19 cellular contexts compared by ENCODE assay signal in genomic region chr1:41315867-41316266, GRCh38. TPM values are rescaled to one million over a fixed set of nuclear protein-coding genes. Genes with fewer than 3 reads are reported as not detected.
DNase-seq lines count a peak whose midpoint lies in the region; ATAC-seq, FAIRE-seq and TF ChIP-seq lines count a peak whose summit lies in the region.
"Had no signal": no experiment of that assay in that cellular context is flagged by ENCODE, and none has a peak within 500 bp of the region (broad histone marks: within the 10 kb centered on the region; RNA-seq: fewer than 3 reads in every experiment).

No MANE protein-coding gene starts in this region.

- peaks cover 13% of the 10 kb centered on the region for H3F3A ChIP-seq in smooth muscle cell (ENCODE audit: low read depth)

- no peak overlapping the region for H3K4me3 Mint-ChIP-seq in activated CD4-positive, alpha-beta T cell treated with anti-CD3 and anti-CD28 coated beads, Interleukin-2, amount 10 ng/mL, durations not matched to agents 24 days and 14 days
- H3K4me3 Mint-ChIP-seq: B cell had no signal

- POLR2A ChIA-PET in endothelial cell of umbilical vein (lab: Charles Lee): no interaction called here

- H3K4me1 Mint-ChIP-seq in activated CD4-positive, alpha-beta T cell treated with anti-CD3 and anti-CD28 coated beads, Interleukin-2, amount 10 ng/mL, durations not matched to agents 24 days and 14 days: peaks cover 1% of the 10 kb centered on the region
- H3K4me1 Mint-ChIP-seq: B cell had no signal

- H3K27me3 Mint-ChIP-seq in activated CD4-positive, alpha-beta T cell treated with anti-CD3 and anti-CD28 coated beads, Interleukin-2, amount 10 ng/mL, durations not matched to agents 24 days and 14 days: peaks cover 5% of the 10 kb centered on the region

- WGBS in smooth muscle cell (ENCODE audit: low lambda C conversion rate): 83% methylated on average over 3 of the region's 3 CpGs

- no peaks in the 10 kb centered on the region for H3K79me2 ChIP-seq in endothelial cell of umbilical vein (ENCODE audit: control insufficient read depth, insufficient read depth, low read length)
- H3K79me2 ChIP-seq in smooth muscle cell (ENCODE audit: low read depth): no peaks in the 10 kb centered on the region

- no peak for TF ChIP-seq POLR2A in endothelial cell of umbilical vein (IDR thresholded peaks at IDR 0.05; ENCODE audit: low read depth, low read length)

- H2AFZ ChIP-seq in endothelial cell of umbilical vein (ENCODE audit: low read depth, low read length): no peak overlapping the region
- H2AFZ ChIP-seq in smooth muscle cell (ENCODE audit: low read depth): no peak overlapping the region

- no peaks in the 10 kb centered on the region for H3K36me3 Mint-ChIP-seq in activated CD4-positive, alpha-beta T cell treated with anti-CD3 and anti-CD28 coated beads, Interleukin-2, amount 10 ng/mL, durations not matched to agents 24 days and 14 days (ENCODE audit: low read depth)

- H3K27ac Mint-ChIP-seq in activated CD4-positive, alpha-beta T cell treated with anti-CD3 and anti-CD28 coated beads, Interleukin-2, amount 10 ng/mL, durations not matched to agents 24 days and 14 days: no peak overlapping the region
- H3K27ac Mint-ChIP-seq: B cell had no signal

- no peak overlapping the region for H3K9ac ChIP-seq in endothelial cell of umbilical vein (replicated peaks; ENCODE audit: extremely low read depth, insufficient read depth, low read length)
- H3K9ac ChIP-seq in smooth muscle cell (ENCODE audit: low read depth): peak overlapping the region; percentile 5

- no TSS peak for BruUV-seq in endothelial cell of umbilical vein (replicated peaks; lab: Mats Ljungman, UMichigan)

- H3K27me3 ChIP-seq in WERI-Rb-1 (ENCODE audit: insufficient read depth, low read depth, severe bottlenecking) (no peaks in the 10 kb centered on the region), endothelial cell of umbilical vein (ENCODE audit: control insufficient read depth in 2 of 2, insufficient read depth in 2 of 2, low read length in 2 of 2) (peaks cover 0 to under 1% of the 10 kb centered on the region in 2 experiments), smooth muscle cell (ENCODE audit: low read depth) (no peaks in the 10 kb centered on the region)
- H3K27me3 ChIP-seq: Peyer's patch, SJSA1 had no signal

- intact Hi-C loops in activated CD4-positive, alpha-beta T cell treated with anti-CD3 and anti-CD28 coated beads, Interleukin-2, amount 10 ng/mL, durations not matched to agents 24 days and 14 days (cut with micrococcal nuclease): no loop called here
- intact Hi-C loops in endothelial cell of umbilical vein (cut with micrococcal nuclease): no loop called here
- intact Hi-C loops in cardiac septum (cut with DNase I): no loop called here

- dilution Hi-C loops in endothelial cell of umbilical vein (cut with MboI; ENCODE audit: extremely low pct_ligation_motif_present, low sequenced_read_pairs): no loop called here

- H3K9me3 Mint-ChIP-seq in activated CD4-positive, alpha-beta T cell treated with anti-CD3 and anti-CD28 coated beads, Interleukin-2, amount 10 ng/mL, durations not matched to agents 24 days and 14 days: no peaks in the 10 kb centered on the region

- ATAC-seq in GM21367 (IDR thresholded peaks at IDR 0.05; ENCODE audit: unreplicated experiment) (no peak), GM21576 (IDR thresholded peaks at IDR 0.05; ENCODE audit: unreplicated experiment) (no peak)

- no peaks in the 10 kb centered on the region for H3K36me3 ChIP-seq in WERI-Rb-1
- H3K36me3 ChIP-seq in endothelial cell of umbilical vein (ENCODE audit: control insufficient read depth in 2 of 2, extremely low read depth in 1 of 2, insufficient read depth in 2 of 2, low read length in 2 of 2): no peaks in the 10 kb centered on the region
- H3K36me3 ChIP-seq in smooth muscle cell (ENCODE audit: low read depth): no peaks in the 10 kb centered on the region
- H3K36me3 ChIP-seq: Peyer's patch, SJSA1 had no signal

- TF ChIP-seq CTCF in WERI-Rb-1 (IDR thresholded peaks at IDR 0.05; ENCODE audit: low read depth, low read length) (no peak), endothelial cell of umbilical vein (IDR thresholded peaks at IDR 0.05; ENCODE audit: extremely low read depth in 1 of 2, insufficient read depth in 1 of 2, low read depth in 1 of 2, low read length in 2 of 2) (no peak), smooth muscle cell (IDR thresholded peaks at IDR 0.05; ENCODE audit: borderline replicate concordance, insufficient read depth, poor library complexity, severe bottlenecking) (no peak)

- no peak for FAIRE-seq in endothelial cell of umbilical vein (lab: Jason Lieb, UNC)
- FAIRE-seq: A204.1, GM12892, H54 had no signal

- H3K9me1 ChIP-seq in endothelial cell of umbilical vein (replicated peaks; ENCODE audit: control insufficient read depth, extremely low read depth, insufficient read depth, low read length): no peaks in the 10 kb centered on the region

- H3K27ac ChIP-seq in WERI-Rb-1: peak overlapping the region; percentile 96
- H3K27ac ChIP-seq in endothelial cell of umbilical vein (ENCODE audit: insufficient read depth, low read depth, low read length): no peak overlapping the region
- peak overlapping the region; percentile 90 for H3K27ac ChIP-seq in smooth muscle cell (ENCODE audit: low read depth)
- H3K27ac ChIP-seq: Peyer's patch, SJSA1 had no signal

- CTCF ChIA-PET in endothelial cell of umbilical vein (lab: Charles Lee): interaction anchor here (0.6 to 3.6 kb wide), 6 partner anchors 26 to 117 kb away, joined by 3 to 16 read pairs (median 4); no protein-coding TSS in a partner anchor

- H3K4me2 ChIP-seq in endothelial cell of umbilical vein (ENCODE audit: insufficient read depth, low read length): no peak overlapping the region
- H3K4me2 ChIP-seq in smooth muscle cell: peak overlapping the region; percentile 83

- H3K9me3 ChIP-seq in WERI-Rb-1 (ENCODE audit: severe bottlenecking): no peaks in the 10 kb centered on the region
- H3K9me3 ChIP-seq in endothelial cell of umbilical vein (replicated peaks; ENCODE audit: control insufficient read depth, insufficient read depth, low read length): no peaks in the 10 kb centered on the region
- no peaks in the 10 kb centered on the region for H3K9me3 ChIP-seq in smooth muscle cell (replicated peaks; ENCODE audit: low read depth)
- H3K9me3 ChIP-seq: Peyer's patch, SJSA1 had no signal

- H4K20me1 ChIP-seq in endothelial cell of umbilical vein (replicated peaks; ENCODE audit: control insufficient read depth, extremely low read depth, insufficient read depth, low read length) (no peaks in the 10 kb centered on the region), smooth muscle cell (ENCODE audit: low read depth) (no peaks in the 10 kb centered on the region)

- H3K4me1 ChIP-seq in endothelial cell of umbilical vein (ENCODE audit: control insufficient read depth, extremely low read depth, insufficient read depth, low read length) (no peaks in the 10 kb centered on the region), smooth muscle cell (ENCODE audit: low read depth) (peaks cover 15% of the 10 kb centered on the region)
- H3K4me1 ChIP-seq: Peyer's patch had no signal

- peak; percentile 48 for DNase-seq in activated CD4-positive, alpha-beta T cell treated with anti-CD3 and anti-CD28 coated beads, Interleukin-2, amount 10 ng/mL, durations not matched to agents 24 days and 14 days
- DNase-seq in activated CD4-positive, alpha-beta T cell treated with anti-CD3 and anti-CD28 coated beads, Interleukin-2, amount 50 U/mL, for 1 hour: no peak
- no peak for DNase-seq in WERI-Rb-1
- no peak for DNase-seq in endothelial cell of umbilical vein (ENCODE audit: low read depth, low spot score)
- DNase-seq in smooth muscle cell (lab: John Stamatoyannopoulos, UW; ENCODE audit: unreplicated experiment): no peak
- DNase-seq in cardiac septum (ENCODE audit: low spot score): no peak
- DNase-seq: KG1, NCI-H1092, NCI-H187 treated with DMSO at 0.1 percent for 48 hours, NCI-H510A treated with DMSO at 0.1 percent for 48 hours, Peyer's patch had no signal

- H3K4me3 ChIP-seq in WERI-Rb-1 (ENCODE audit: low read depth, low read length) (no peak overlapping the region), endothelial cell of umbilical vein (replicated peaks in 1 of 3; ENCODE audit: insufficient read depth in 1 of 3, low read depth in 1 of 3, low read length in 3 of 3) (no peak overlapping the region), smooth muscle cell (no peak overlapping the region)
- H3K4me3 ChIP-seq: Peyer's patch, SJSA1 had no signal

TF ChIP-seq in endothelial cell of umbilical vein, 7 proteins besides CTCF, POLR2A, EP300 and RAD21:
- peak; percentile 22 for TF ChIP-seq MAX (IDR thresholded peaks at IDR 0.05; ENCODE audit: insufficient read depth, insufficient read length)
- no peak for TF ChIP-seq FOS (IDR thresholded peaks at IDR 0.05; ENCODE audit: borderline replicate concordance, insufficient read depth, low read length)
- TF ChIP-seq MYC (IDR thresholded peaks at IDR 0.05; ENCODE audit: low read depth, low read length): no peak

RNA-seq across cellular contexts. Expression of gene FOXO6, which starts 45.4 kb away (rescaled TPM):
- total RNA-seq in activated CD4-positive, alpha-beta T cell treated with anti-CD3 and anti-CD28 coated beads, Interleukin-2, amount 10 ng/mL, durations not matched to agents 24 days and 14 days: not detected in 2 replicates
- total RNA-seq in endothelial cell of umbilical vein: 0.18 and 0.38 TPM in 2 replicates
- polyA plus RNA-seq in endothelial cell of umbilical vein: 0.04 and 0.05 TPM in 2 replicates
- polyA plus RNA-seq in endothelial cell of umbilical vein (2011; cell fraction: cytosol; rRNA removed): 0.04 TPM in 1 of 2 replicates, not detected in the other
- 0.05 TPM in 1 of 2 replicates, not detected in the other for polyA plus RNA-seq in endothelial cell of umbilical vein (2011; cell fraction: nucleus; rRNA removed)
- polyA plus RNA-seq in endothelial cell of umbilical vein (2012): 0.15 and 0.50 TPM in 2 replicates
- polyA minus RNA-seq in endothelial cell of umbilical vein: 0.19 TPM in 1 of 2 replicates, not detected in the other
- polyA minus RNA-seq in endothelial cell of umbilical vein (2011; cell fraction: cytosol; rRNA and poly(A)+ RNA removed): 0.82 TPM
- polyA minus RNA-seq in endothelial cell of umbilical vein (2011; cell fraction: nucleus; rRNA and poly(A)+ RNA removed): 0.43 TPM in 1 of 2 replicates, not detected in the other
- 0.85 and 0.99 TPM in 2 replicates for total RNA-seq in smooth muscle cell
- 1.7 and 2.3 TPM in 2 replicates for polyA plus RNA-seq in smooth muscle cell
- 2.0 TPM for total RNA-seq in cardiac septum
- total RNA-seq: OCI-LY7 had no signal
